In the genomic region with DNA sequence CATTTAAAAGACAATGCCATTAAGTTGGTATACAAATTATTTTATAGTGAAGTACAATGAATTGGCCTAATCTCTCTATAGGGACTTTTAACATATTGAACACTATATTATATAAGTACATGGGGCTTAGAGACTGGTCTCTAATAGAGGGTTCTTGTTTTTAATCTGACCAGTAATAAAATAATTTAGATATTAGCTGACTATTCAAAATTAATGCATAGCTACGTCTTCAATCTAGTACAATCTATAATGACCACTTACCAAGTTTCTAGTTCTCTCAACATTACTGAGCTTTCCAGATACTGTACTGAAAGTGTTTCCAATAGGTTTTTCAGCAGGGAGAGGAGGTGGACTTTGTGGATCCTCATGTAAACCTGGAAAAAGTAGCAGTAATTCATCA, we compare ENCODE assay signal across 26 cellular contexts.
"Had no signal": no experiment of that assay in that cellular context is flagged by ENCODE, and none has a peak within 500 bp of the region (broad histone marks: within the 10 kb centered on the region; RNA-seq: fewer than 3 reads in every experiment).

No MANE protein-coding gene starts in this region.

- DNase-seq: dermis blood vessel endothelial cell; dorsolateral prefrontal cortex; effector CD8-positive, alpha-beta T cell; effector memory CD8-positive, alpha-beta T cell; endodermal cell; erythroblast; esophagus squamous epithelium; foreskin fibroblast; foreskin melanocyte; gastrocnemius medialis; glutamatergic neuron; head of caudate nucleus; heart right ventricle; hippocampal formation; left cardiac atrium; left lung; left ventricle myocardium superior; lower lobe of right lung; mesenchymal stem cell; mucosa of descending colon; naive B cell had no signal

- ATAC-seq: effector memory CD8-positive, alpha-beta T cell; esophagus mucosa; gastrocnemius medialis; heart right ventricle; left cardiac atrium; left lung; left ventricle myocardium superior; lower lobe of right lung; mucosa of descending colon had no signal

- FAIRE-seq: islet of Langerhans, keratinocyte had no signal

- H3K4me1 ChIP-seq: heart right ventricle, left lung, lower lobe of right lung had no signal

- H3K27ac ChIP-seq: coronary artery, dorsolateral prefrontal cortex, epithelial cell of prostate, esophagus squamous epithelium, gastrocnemius medialis, heart right ventricle, left lung, lower lobe of right lung had no signal

- H3K4me3 ChIP-seq: coronary artery, dorsolateral prefrontal cortex, esophagus squamous epithelium, gastrocnemius medialis, heart right ventricle, left lung, lower lobe of right lung, mucosa of descending colon had no signal

- H3K9me3 ChIP-seq: esophagus squamous epithelium, gastrocnemius medialis, left lung, lower lobe of right lung, mucosa of descending colon had no signal

- H3K27me3 ChIP-seq: dorsolateral prefrontal cortex, esophagus squamous epithelium, gastrocnemius medialis, heart right ventricle, left lung had no signal
